Comparison of ENCODE assay signal across 8 cellular contexts in the genomic region with DNA sequence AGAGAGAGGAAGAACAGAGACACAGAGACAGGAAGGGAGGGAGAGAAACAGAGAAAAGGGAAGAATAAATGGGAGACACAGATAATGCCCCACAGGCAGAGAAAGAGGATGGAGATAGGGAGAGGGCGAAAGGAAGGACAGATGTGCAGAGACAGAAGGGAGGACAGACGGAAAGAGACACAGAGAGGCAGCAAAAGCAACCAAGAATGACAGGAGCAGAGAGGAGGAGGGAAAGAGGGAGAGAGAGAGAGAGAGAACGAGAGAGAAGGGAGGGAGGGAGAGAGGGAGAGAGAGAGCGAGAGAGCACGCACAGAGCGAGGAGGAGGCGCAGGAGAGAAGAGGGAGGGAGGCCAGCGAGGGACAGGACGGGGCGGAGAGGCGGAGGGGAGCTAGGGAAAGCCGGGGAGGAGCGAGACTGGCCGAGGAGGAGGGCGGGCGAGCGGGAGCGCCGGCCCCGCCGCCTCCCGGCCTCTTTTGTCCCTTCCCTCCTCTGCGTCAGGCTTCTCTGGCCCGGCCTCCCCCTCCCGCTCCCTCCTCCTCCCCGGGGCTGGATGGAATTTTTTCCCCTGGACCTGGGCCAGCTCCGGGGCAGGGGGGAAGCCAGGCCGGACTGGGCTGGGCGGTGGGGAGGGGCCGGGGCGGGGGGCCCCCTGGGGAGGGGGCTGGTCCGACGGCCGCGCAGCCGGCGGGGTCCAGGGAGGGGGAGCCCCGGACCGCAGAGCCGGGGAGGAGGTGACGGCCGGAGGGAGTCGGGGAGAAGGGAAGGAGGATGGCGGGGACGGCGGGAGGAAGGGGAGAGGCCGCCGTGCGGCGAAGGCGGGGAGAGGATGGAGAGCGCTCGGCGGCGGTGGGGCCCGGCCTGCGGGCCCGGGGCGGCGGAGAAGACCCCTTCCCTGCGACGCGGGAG. TPM values are rescaled to one million over a fixed set of nuclear protein-coding genes. Genes with fewer than 3 reads are reported as not detected.
DNase-seq lines count a peak whose midpoint lies in the region; ATAC-seq lines count a peak whose summit lies in the region.

No MANE protein-coding gene starts in this region.

- intact Hi-C loops in Right ventricle myocardium superior (cut with DNase I): no loop called here

- ATAC-seq in Right ventricle myocardium superior (ENCODE audit: poor library complexity): peak; percentile 89
- no peak for ATAC-seq in HG03432 (IDR thresholded peaks at IDR 0.05; ENCODE audit: unreplicated experiment)
- no peak for ATAC-seq in HG03280 (IDR thresholded peaks at IDR 0.05; ENCODE audit: unreplicated experiment)

- peak; percentile 21 to 28 for DNase-seq in stimulated activated CD4-positive, alpha-beta T cell treated with anti-CD3 and anti-CD28 coated beads, Interleukin-2, amount 100 ng/mL, for 24 hours
- DNase-seq in stimulated activated CD4-positive, alpha-beta T cell treated with anti-CD3 and anti-CD28 coated beads, Interleukin-1b, Interleukin-23, amount 100 ng/mL, for 48 hours: no peak
- DNase-seq in NCI-H446 (lab: John Stamatoyannopoulos, UW) (peak; percentile 87 to 92), amniotic epithelial cell (ENCODE audit: low read depth) (peak; percentile 98), Right ventricle myocardium superior (peak; percentile 92), non-pigmented ciliary epithelial cell (ENCODE audit: low read depth) (peak; percentile 83)

RNA-seq across cellular contexts. Expression of gene SPACA6, which starts 4.2 kb away (rescaled TPM):
- total RNA-seq in Right ventricle myocardium superior: 10.1 TPM

RNA-seq across cellular contexts. Expression of gene HAS1, which starts 34.9 kb away (rescaled TPM):
- 0.70 TPM for total RNA-seq in Right ventricle myocardium superior

RNA-seq across cellular contexts. Expression of gene SIGLEC14, which starts 42.3 kb away (rescaled TPM):
- total RNA-seq in Right ventricle myocardium superior: 1.00 TPM

RNA-seq across cellular contexts. Expression of gene SIGLEC5, which starts 58.7 kb away (rescaled TPM):
- not detected for total RNA-seq in Right ventricle myocardium superior
